ENCODE assay signal across 16 cellular contexts in genomic region chr1:23903754-23904153, GRCh38. TPM values are rescaled to one million over a fixed set of nuclear protein-coding genes. Genes with fewer than 3 reads are reported as not detected.
DNase-seq lines count a peak whose midpoint lies in the region; ATAC-seq and TF ChIP-seq lines count a peak whose summit lies in the region.
"Had no signal": no experiment of that assay in that cellular context is flagged by ENCODE, and none has a peak within 500 bp of the region (broad histone marks: within the 10 kb centered on the region; RNA-seq: fewer than 3 reads in every experiment).

No MANE protein-coding gene starts in this region.

- no peak for ATAC-seq in natural killer cell treated with Interleukin-12 subunit alpha and Interleukin-12 subunit beta and Interleukin-15 and Interleukin-18, amount 100 ng/mL, for 72 hours
- ATAC-seq in natural killer cell (no peak), activated B cell treated with CpG ODN at 0.5 μM for 24 hours (ENCODE audit: low read depth) (no peak), HG03025 (IDR thresholded peaks at IDR 0.05; ENCODE audit: low FRiP score, unreplicated experiment) (no peak), GM21529 (IDR thresholded peaks at IDR 0.05; ENCODE audit: unreplicated experiment) (no peak), HG02970 (IDR thresholded peaks at IDR 0.05; ENCODE audit: low FRiP score, unreplicated experiment) (no peak)
- ATAC-seq: CD8-positive, alpha-beta T cell had no signal

- H3K36me3 Mint-ChIP-seq in natural killer cell treated with Interleukin-12 subunit alpha and Interleukin-12 subunit beta and Interleukin-15 and Interleukin-18, amount 100 ng/mL, for 72 hours = no peaks in the 10 kb centered on the region
- H3K36me3 Mint-ChIP-seq in natural killer cell (no peaks in the 10 kb centered on the region), activated B cell treated with CpG ODN at 0.5 μM for 24 hours (ENCODE audit: low read depth) (peaks cover 75% of the 10 kb centered on the region), immature natural killer cell (peaks cover 4 to 28% (median 13%) of the 10 kb centered on the region in 3 donors)
- H3K36me3 Mint-ChIP-seq: CD8-positive, alpha-beta T cell had no signal

- CTCF ChIA-PET in activated B cell treated with CpG ODN at 0.5 μM for 24 hours (lab: Charles Lee) = interaction anchor here (1.0 kb wide), 2 partner anchors 13 to 93 kb away, joined by 3 to 7 read pairs; no protein-coding TSS in a partner anchor

- intact Hi-C loops in natural killer cell (cut with micrococcal nuclease) (no loop called here), activated B cell treated with CpG ODN at 0.5 μM for 24 hours (cut with micrococcal nuclease) (no loop called here)

- no peak for DNase-seq in natural killer cell treated with Interleukin-12 subunit alpha and Interleukin-12 subunit beta and Interleukin-15 and Interleukin-18, amount 100 ng/mL, for 72 hours (ENCODE audit: low spot score)
- DNase-seq in natural killer cell = no peak
- DNase-seq in activated B cell treated with CpG ODN at 0.5 μM for 24 hours = no peak
- no peak for DNase-seq in immature natural killer cell
- no peak for DNase-seq in ureter (ENCODE audit: low spot score)
- DNase-seq: BE2C; CD8-positive, alpha-beta T cell; NCI-H1930; NCI-H2171 treated with DMSO at 0.1 percent for 48 hours; NCI-H446 treated with DMSO at 0.1 percent for 48 hours; NCI-H748 treated with DMSO at 0.1 percent for 48 hours had no signal

- no peak overlapping the region for H3K27ac Mint-ChIP-seq in natural killer cell treated with Interleukin-12 subunit alpha and Interleukin-12 subunit beta and Interleukin-15 and Interleukin-18, amount 100 ng/mL, for 72 hours
- H3K27ac Mint-ChIP-seq in natural killer cell = no peak overlapping the region
- H3K27ac Mint-ChIP-seq in activated B cell treated with CpG ODN at 0.5 μM for 24 hours = peak overlapping the region; percentile 81
- H3K27ac Mint-ChIP-seq in immature natural killer cell = no peak overlapping the region
- H3K27ac Mint-ChIP-seq: CD8-positive, alpha-beta T cell had no signal

- POLR2A ChIA-PET in activated B cell treated with CpG ODN at 0.5 μM for 24 hours (lab: Charles Lee) = interaction anchor here (0.6 to 2.5 kb wide), 16 partner anchors 8 to 577 kb away, joined by 3 to 16 read pairs (median 4); partner anchors contain the start of genes CNR2, HMGCL and PNRC2

- TF ChIP-seq CTCF in natural killer cell (IDR thresholded peaks at IDR 0.05) = no peak
- no peak for TF ChIP-seq CTCF in activated B cell treated with CpG ODN at 0.5 μM for 24 hours (IDR thresholded peaks at IDR 0.05)

- H3K9me3 Mint-ChIP-seq in natural killer cell treated with Interleukin-12 subunit alpha and Interleukin-12 subunit beta and Interleukin-15 and Interleukin-18, amount 100 ng/mL, for 72 hours = no peaks in the 10 kb centered on the region
- H3K9me3 Mint-ChIP-seq in natural killer cell (no peaks in the 10 kb centered on the region), activated B cell treated with CpG ODN at 0.5 μM for 24 hours (no peaks in the 10 kb centered on the region), immature natural killer cell (no peaks in the 10 kb centered on the region)
- H3K9me3 Mint-ChIP-seq: CD8-positive, alpha-beta T cell had no signal

- H3K4me3 Mint-ChIP-seq in natural killer cell treated with Interleukin-12 subunit alpha and Interleukin-12 subunit beta and Interleukin-15 and Interleukin-18, amount 100 ng/mL, for 72 hours = peak overlapping the region; percentile 36
- H3K4me3 Mint-ChIP-seq in natural killer cell (no peak overlapping the region), activated B cell treated with CpG ODN at 0.5 μM for 24 hours (peak overlapping the region; percentile 67), immature natural killer cell (peak overlapping the region in 4 of 5 donors; percentile 30 to 69 (median 48))
- H3K4me3 Mint-ChIP-seq: CD8-positive, alpha-beta T cell had no signal

- peaks cover 25 to 26% of the 10 kb centered on the region in 2 donors for H3K27me3 Mint-ChIP-seq in natural killer cell treated with Interleukin-12 subunit alpha and Interleukin-12 subunit beta and Interleukin-15 and Interleukin-18, amount 100 ng/mL, for 72 hours
- H3K27me3 Mint-ChIP-seq in natural killer cell (ENCODE audit: low read depth in 2 of 2) (peaks cover 26 to 33% of the 10 kb centered on the region in 2 donors), activated B cell treated with CpG ODN at 0.5 μM for 24 hours (no peaks in the 10 kb centered on the region), immature natural killer cell (ENCODE audit: low read depth in 3 of 3) (peaks cover 10 to 16% (median 13%) of the 10 kb centered on the region in 3 donors)

- H3K4me1 Mint-ChIP-seq in natural killer cell treated with Interleukin-12 subunit alpha and Interleukin-12 subunit beta and Interleukin-15 and Interleukin-18, amount 100 ng/mL, for 72 hours (ENCODE audit: low read depth in 2 of 2) = peaks cover 43 to 52% of the 10 kb centered on the region in 2 donors
- peaks cover 18 to 39% of the 10 kb centered on the region in 2 donors for H3K4me1 Mint-ChIP-seq in natural killer cell
- peaks cover 92% of the 10 kb centered on the region for H3K4me1 Mint-ChIP-seq in activated B cell treated with CpG ODN at 0.5 μM for 24 hours
- peaks cover 65 to 73% of the 10 kb centered on the region in 2 donors for H3K4me1 Mint-ChIP-seq in immature natural killer cell

RNA-seq across cellular contexts. Expression of gene CNR2, which starts 9.4 kb away (rescaled TPM):
- 1 to 10 TPM; 2.1 to 3.8 TPM for total RNA-seq in natural killer cell treated with Interleukin-12 subunit alpha and Interleukin-12 subunit beta and Interleukin-15 and Interleukin-18, amount 100 ng/mL, for 72 hours
- total RNA-seq in natural killer cell (10 to 100 TPM in 1 of 3 donors, 1 to 10 TPM in 2; 5.3 to 12.0 (median 6.1) TPM), activated B cell treated with CpG ODN at 0.5 μM for 24 hours (44.5 and 51.0 TPM in 2 replicates), ureter (not detected)
- polyA plus RNA-seq in immature natural killer cell = 10 to 100 TPM in 1 of 3 donors, 1 to 10 TPM in 2; 7.4 to 10.7 (median 9.5) TPM
- total RNA-seq: HT1080 had no signal
- polyA plus RNA-seq: AG04450 had no signal

RNA-seq across cellular contexts. Expression of gene FUCA1, which starts 35.7 kb away (rescaled TPM):
- total RNA-seq in natural killer cell treated with Interleukin-12 subunit alpha and Interleukin-12 subunit beta and Interleukin-15 and Interleukin-18, amount 100 ng/mL, for 72 hours = 10 to 100 TPM; 10.3 to 15.1 TPM
- 10 to 100 TPM in 2 of 3 donors, 1 to 10 TPM in 1; 6.8 to 12.5 (median 11.9) TPM for total RNA-seq in natural killer cell
- total RNA-seq in activated B cell treated with CpG ODN at 0.5 μM for 24 hours = 9.5 and 10.7 TPM in 2 replicates
- 10 to 100 TPM; 24.3 to 27.7 (median 26.1) TPM for polyA plus RNA-seq in immature natural killer cell
- total RNA-seq in ureter = 72.3 TPM

RNA-seq across cellular contexts. Expression of gene PNRC2, which starts 55.9 kb away (rescaled TPM):
- total RNA-seq in natural killer cell treated with Interleukin-12 subunit alpha and Interleukin-12 subunit beta and Interleukin-15 and Interleukin-18, amount 100 ng/mL, for 72 hours = 100 to 1,000 TPM in 1 of 2 donors, 10 to 100 TPM in 1; 89.7 to 162 TPM
- total RNA-seq in natural killer cell = 100 to 1,000 TPM; 124 to 205 (median 180) TPM
- 175 and 184 TPM in 2 replicates for total RNA-seq in activated B cell treated with CpG ODN at 0.5 μM for 24 hours
- polyA plus RNA-seq in immature natural killer cell = 100 to 1,000 TPM in 2 of 3 donors, 10 to 100 TPM in 1; 89.9 to 118 (median 104) TPM
- 101 TPM for total RNA-seq in ureter
